14 cellular contexts compared by ENCODE assay signal in genomic region chr20:59785986-59786753, GRCh38.
"Had no signal": no experiment of that assay in that cellular context is flagged by ENCODE, and none has a peak within 500 bp of the region (broad histone marks: within the 10 kb centered on the region; RNA-seq: fewer than 3 reads in every experiment).

No MANE protein-coding gene starts in this region.

- ATAC-seq: activated T-cell treated with anti-CD3 and anti-CD28 coated beads, Interleukin-2, amount 50 U/mL, for 4 hours; esophagus mucosa; left cardiac atrium; sciatic nerve; stimulated activated naive B cell treated with anti-CD40 and anti-IgM and Interleukin-4, amounts not matched to agents 10 μg/mL and 1 μg/mL and 100 μg/mL, for 72 hours had no signal

- H3K27me3 ChIP-seq: brain microvascular endothelial cell had no signal

- H3K27ac ChIP-seq: brain microvascular endothelial cell, WERI-Rb-1 had no signal

- H3K36me3 ChIP-seq: brain microvascular endothelial cell, WERI-Rb-1 had no signal

- H3K4me3 ChIP-seq: lung had no signal

- DNase-seq: activated CD4-positive, alpha-beta T cell treated with anti-CD3 and anti-CD28 coated beads, Interleukin-2, amount 10 ng/mL, durations not matched to agents 7 days and 5 days; activated effector memory CD4-positive, alpha-beta T cell treated with anti-CD3 and anti-CD28 coated beads, Interleukin-2, amount 50 U/mL, for 16 hours; activated T-cell treated with anti-CD3 and anti-CD28 coated beads, Interleukin-2, amount 50 U/mL, for 4 hours; brain microvascular endothelial cell; cerebellar nuclear complex; immature natural killer cell; left cardiac atrium; naive B cell; stimulated activated naive B cell treated with anti-CD40 and anti-IgM and Interleukin-4, amounts not matched to agents 10 μg/mL and 1 μg/mL and 100 μg/mL, for 72 hours; T-helper 1 cell; WERI-Rb-1 had no signal
